Comparison of ENCODE assay signal across 10 cellular contexts in the genomic region with DNA sequence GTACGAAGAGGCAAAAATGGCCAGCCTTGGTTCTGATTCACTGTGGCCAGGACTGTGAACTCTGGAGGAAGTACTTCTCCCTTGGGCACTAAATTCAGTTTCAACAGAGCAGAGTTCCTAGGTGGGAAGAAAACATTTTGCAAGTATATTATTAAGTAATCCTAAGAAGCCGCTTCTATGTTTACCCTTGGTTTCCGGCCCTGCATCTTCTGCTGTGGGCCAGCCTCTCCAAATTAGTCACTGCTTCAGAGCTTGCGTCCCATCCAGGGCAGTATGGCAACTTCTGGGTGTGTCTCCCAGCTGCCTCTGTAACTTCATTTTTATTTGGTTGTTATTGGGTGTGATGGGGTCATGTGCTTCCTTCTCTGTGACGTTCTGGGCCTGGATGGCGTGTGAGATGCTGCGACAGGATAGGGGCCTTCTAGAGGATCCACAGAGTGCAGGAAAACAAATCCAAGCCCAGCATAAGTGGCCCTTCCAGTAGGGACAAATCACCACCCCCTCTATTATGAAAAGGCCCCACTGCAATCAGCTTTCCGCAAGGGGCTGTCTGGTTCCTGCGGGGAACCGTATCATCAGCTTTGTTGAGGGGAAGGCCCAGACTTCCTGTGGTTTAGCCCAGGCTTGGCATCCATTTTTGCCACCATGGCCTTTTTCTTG. TPM values are rescaled to one million over a fixed set of nuclear protein-coding genes. Genes with fewer than 3 reads are reported as not detected.
A peak's percentile ranks its signal among the peaks of the same experiment; 100 is the strongest.
DNase-seq lines count a peak whose midpoint lies in the region; ATAC-seq and TF ChIP-seq lines count a peak whose summit lies in the region.
"Had no signal": no experiment of that assay in that cellular context is flagged by ENCODE, and none has a peak within 500 bp of the region (broad histone marks: within the 10 kb centered on the region; RNA-seq: fewer than 3 reads in every experiment).

No MANE protein-coding gene starts in this region.

- H2AFZ ChIP-seq in mammary epithelial cell (ENCODE audit: low read depth, low read length), result no peak overlapping the region

- CTCF ChIA-PET in mammary epithelial cell (lab: Charles Lee; ENCODE audit: low non-redundant PET), result no interaction called here
- CTCF ChIA-PET in HEK293T (lab: Yijun Ruan, JAX), result no interaction called here

- H3K4me2 ChIP-seq in mammary epithelial cell (ENCODE audit: insufficient read depth, low read depth, low read length), result no peak overlapping the region

- H3K4me3 ChIP-seq in NB4 (ENCODE audit: low read depth, low read length) (peak overlapping the region; percentile 39), lower lobe of right lung (peak overlapping the region; percentile 29), mammary epithelial cell (replicated peaks in 1 of 3; ENCODE audit: insufficient read depth in 1 of 3, low read depth in 2 of 3, low read length in 3 of 3) (no peak overlapping the region)

- no peak for TF ChIP-seq POLR2A in NB4 (IDR thresholded peaks at IDR 0.05; ENCODE audit: extremely low read depth, insufficient read length)

- peaks cover 23% of the 10 kb centered on the region for H3K36me3 ChIP-seq in lower lobe of right lung
- H3K36me3 ChIP-seq in mammary epithelial cell (ENCODE audit: insufficient read depth, low read length), result no peaks in the 10 kb centered on the region

- peak overlapping the region; percentile 96 to 99 (median 99) for H3K27ac Mint-ChIP-seq in CD14-positive monocyte

- POLR2A ChIA-PET in HEK293T (lab: Yijun Ruan, JAX), result no interaction called here

- DNase-seq in CD14-positive monocyte (ENCODE audit: low spot score) (peak; percentile 97), NB4 (ENCODE audit: low read depth) (peak; percentile 98), lower lobe of right lung (peak; percentile 78), mammary epithelial cell (no peak), posterior cingulate gyrus (no peak), HEK293T (ENCODE audit: extremely low spot score) (no peak)
- peak; percentile 36 to 37 for DNase-seq in activated T-helper 1 cell treated with anti-CD3 and anti-CD28 coated beads, Interleukin-2, amount 50 U/mL, for 16 hours (ENCODE audit: low read depth in 1 of 2, low spot score in 1 of 2)
- DNase-seq: nucleus accumbens had no signal

- H3K27me3 Mint-ChIP-seq in CD14-positive monocyte (ENCODE audit: low read depth in 3 of 3), result peaks cover 0 to 6% (median 2%) of the 10 kb centered on the region in 3 donors

- BruUV-seq in mammary epithelial cell (replicated peaks; lab: Mats Ljungman, UMichigan), result no TSS peak

- H3K79me2 ChIP-seq in mammary epithelial cell (ENCODE audit: insufficient read depth, low read length), result no peaks in the 10 kb centered on the region

- peaks cover 0 to 3% of the 10 kb centered on the region in 2 donors for H3K36me3 Mint-ChIP-seq in CD14-positive monocyte

- ATAC-seq in lower lobe of right lung, result peak; percentile 86 to 93
- no peak for ATAC-seq in HG03354 (IDR thresholded peaks at IDR 0.05; ENCODE audit: poor library complexity, severe bottlenecking, unreplicated experiment)

- no peak overlapping the region for H3K9ac ChIP-seq in mammary epithelial cell (ENCODE audit: insufficient read depth, low read length)

- H4K20me1 ChIP-seq in mammary epithelial cell (ENCODE audit: insufficient read depth, low read length), result no peaks in the 10 kb centered on the region

- in situ Hi-C loops in mammary epithelial cell (cut with MboI; ENCODE audit: low sequenced_read_pairs in 2 of 2), result no loop called here

- H3K27ac ChIP-seq in lower lobe of right lung (peak overlapping the region; percentile 78), mammary epithelial cell (ENCODE audit: insufficient read depth, low read depth, low read length) (no peak overlapping the region)

- peak overlapping the region; percentile 59 to 85 for H3K4me3 Mint-ChIP-seq in CD14-positive monocyte

- dilution Hi-C loops in mammary epithelial cell (cut with HindIII; ENCODE audit: low sequenced_read_pairs), result no loop called here

- intact Hi-C loops in CD14-positive monocyte (cut with micrococcal nuclease) (loop anchor here (2.0 to 5.0 kb wide), 2 partner anchors 17 to 33 kb away; no protein-coding TSS in a partner anchor), lower lobe of right lung (cut with DNase I) (no loop called here), mammary epithelial cell (cut with micrococcal nuclease) (no loop called here), posterior cingulate gyrus (cut with DNase I) (no loop called here)

- 81% methylated on average over 9 of the region's 10 CpGs for WGBS in mammary epithelial cell (ENCODE audit: low coverage, missing lambda C conversion rate)

- peaks cover 17% of the 10 kb centered on the region for H3K4me1 ChIP-seq in lower lobe of right lung
- no peaks in the 10 kb centered on the region for H3K4me1 ChIP-seq in mammary epithelial cell (ENCODE audit: insufficient read depth, low read length)

- H3K4me1 Mint-ChIP-seq in CD14-positive monocyte, result peaks cover 76% of the 10 kb centered on the region

- H3K9me3 ChIP-seq in lower lobe of right lung (no peaks in the 10 kb centered on the region), mammary epithelial cell (replicated peaks; ENCODE audit: insufficient read depth, low read length) (no peaks in the 10 kb centered on the region)

- H3K9me3 Mint-ChIP-seq in CD14-positive monocyte, result peaks cover 0 to 3% (median 0%) of the 10 kb centered on the region in 7 donors

- no peaks in the 10 kb centered on the region for H3K27me3 ChIP-seq in lower lobe of right lung (ENCODE audit: low read depth)
- H3K27me3 ChIP-seq in mammary epithelial cell (ENCODE audit: insufficient read depth, low read length), result no peaks in the 10 kb centered on the region

- TF ChIP-seq CTCF in CD14-positive monocyte (IDR thresholded peaks at IDR 0.05) (no peak), NB4 (IDR thresholded peaks at IDR 0.05; ENCODE audit: low read depth, low read length) (no peak), lower lobe of right lung (IDR thresholded peaks at IDR 0.05) (no peak), mammary epithelial cell (conservative IDR thresholded peaks at IDR 0.05 in 1 of 2, IDR thresholded peaks at IDR 0.05 in 1 of 2; ENCODE audit: extremely low read depth in 1 of 2, insufficient read depth in 1 of 2, low read depth in 1 of 2, low read length in 2 of 2) (no peak)

TF ChIP-seq in HEK293T, 16 proteins besides CTCF, POLR2A, EP300 and RAD21:
- TF ChIP-seq, protein P1, sequence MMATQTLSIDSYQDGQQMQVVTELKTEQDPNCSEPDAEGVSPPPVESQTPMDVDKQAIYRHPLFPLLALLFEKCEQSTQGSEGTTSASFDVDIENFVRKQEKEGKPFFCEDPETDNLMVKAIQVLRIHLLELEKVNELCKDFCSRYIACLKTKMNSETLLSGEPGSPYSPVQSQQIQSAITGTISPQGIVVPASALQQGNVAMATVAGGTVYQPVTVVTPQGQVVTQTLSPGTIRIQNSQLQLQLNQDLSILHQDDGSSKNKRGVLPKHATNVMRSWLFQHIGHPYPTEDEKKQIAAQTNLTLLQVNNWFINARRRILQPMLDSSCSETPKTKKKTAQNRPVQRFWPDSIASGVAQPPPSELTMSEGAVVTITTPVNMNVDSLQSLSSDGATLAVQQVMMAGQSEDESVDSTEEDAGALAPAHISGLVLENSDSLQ (IDR thresholded peaks at IDR 0.05), result no peak
- TF ChIP-seq BHLHE40 (IDR thresholded peaks at IDR 0.05; ENCODE audit: borderline replicate concordance) (no peak), SUZ12 (IDR thresholded peaks at IDR 0.05) (no peak), ARNT (IDR thresholded peaks at IDR 0.05) (no peak), SP1 (IDR thresholded peaks at IDR 0.05) (no peak), TARDBP (IDR thresholded peaks at IDR 0.05) (no peak), CTBP1 (IDR thresholded peaks at IDR 0.05; ENCODE audit: borderline replicate concordance) (no peak), ELF4 (IDR thresholded peaks at IDR 0.05) (no peak), FOXK2 (IDR thresholded peaks at IDR 0.05) (no peak), FOXM1 (IDR thresholded peaks at IDR 0.05; ENCODE audit: borderline replicate concordance) (no peak), NFRKB (IDR thresholded peaks at IDR 0.05) (no peak), L3MBTL2 (conservative IDR thresholded peaks at IDR 0.05) (no peak), ZNF384 (IDR thresholded peaks at IDR 0.05) (no peak), LEF1 (IDR thresholded peaks at IDR 0.05; ENCODE audit: borderline replicate concordance) (no peak)
TF ChIP-seq in HEK293T: peak in this region for 0.

RNA-seq across cellular contexts. Expression of a gene that starts 55.1 kb away (rescaled TPM):
- polyA plus RNA-seq in CD14-positive monocyte (not detected), mammary epithelial cell (not detected)
- total RNA-seq in lower lobe of right lung (not detected), mammary epithelial cell (not detected)
- not detected for polyA minus RNA-seq in mammary epithelial cell
- total RNA-seq: H1 had no signal
- polyA plus RNA-seq: H1 had no signal

Comparison
In these comparisons a context has a peak if more than half of its experiments do, and no peak if none do; other contexts are left out.
1. DNase-seq: peak in CD14-positive monocyte (single experiment), NB4 (single experiment), activated T-helper 1 cell treated with anti-CD3 and anti-CD28 coated beads, Interleukin-2, amount 50 U/mL, for 16 hours (2 of 2) and lower lobe of right lung (single experiment); none in mammary epithelial cell (single experiment), posterior cingulate gyrus (0 of 10) and HEK293T (single experiment).
2. H3K4me3 ChIP-seq: peak in NB4 (single experiment) and lower lobe of right lung (single experiment); none in mammary epithelial cell (0 of 3).
3. intact Hi-C loops: an anchor here in CD14-positive monocyte (2.0 to 5.0 kb wide); none called in lower lobe of right lung, mammary epithelial cell and posterior cingulate gyrus.